Comparison of ENCODE assay signal across 30 cellular contexts in genomic region chr11:69433741-69434140, GRCh38. TPM values are rescaled to one million over a fixed set of nuclear protein-coding genes. Genes with fewer than 3 reads are reported as not detected.
"Had no signal": no experiment of that assay in that cellular context is flagged by ENCODE, and none has a peak within 500 bp of the region (broad histone marks: within the 10 kb centered on the region; RNA-seq: fewer than 3 reads in every experiment).

No MANE protein-coding gene starts in this region.

- H3K27ac ChIP-seq: KMS-11, SK-N-MC had no signal

- DNase-seq: activated B cell treated with CpG ODN at 0.5 μM for 24 hours; activated CD4-positive, alpha-beta T cell treated with anti-CD3 and anti-CD28 coated beads for 1 hour; activated CD4-positive, alpha-beta T cell treated with anti-CD3 and anti-CD28 coated beads, Interleukin-2, amount 10 ng/mL, durations not matched to agents 24 days and 14 days; activated CD4-positive, alpha-beta T cell treated with anti-CD3 and anti-CD28 coated beads, Interleukin-2, amount 50 U/mL, for 48 hours; activated CD8-positive, alpha-beta memory T cell treated with anti-CD3 and anti-CD28 coated beads, Interleukin-2, amount 10 ng/mL, durations not matched to agents 7 days and 5 days; activated effector memory CD4-positive, alpha-beta T cell treated with Interleukin-2 at 50 U/mL for 16 hours; activated naive CD4-positive, alpha-beta T cell treated with Interleukin-2 at 50 U/mL for 16 hours; activated naive CD8-positive, alpha-beta T cell treated with anti-CD3 and anti-CD28 coated beads, Interleukin-2, amount 50 U/mL, for 24 hours; activated T-cell treated with anti-CD3 and anti-CD28 coated beads, Interleukin-2, amount 50 U/mL, for 24 hours; amniotic stem cell; NCI-H1092; NCI-H1417; NCI-H2029; NCI-H510A treated with DMSO at 0.1 percent for 48 hours; NCI-H69; NK-92 treated with Interleukin-12 subunit alpha and Interleukin-12 subunit beta, amount 100 ng/mL, for 24 hours; OCI-M1; RPMI8226; T-cell; T-helper 2 cell; T1000 had no signal

- H3K4me2 ChIP-seq: KMS-11 had no signal

- ATAC-seq: activated CD8-positive, alpha-beta memory T cell treated with anti-CD3 and anti-CD28 coated beads, Interleukin-2, amount 10 ng/mL, durations not matched to agents 7 days and 5 days; activated naive CD4-positive, alpha-beta T cell treated with anti-CD3 and anti-CD28 coated beads, Interleukin-2, amount 50 U/mL, for 72 hours; activated naive CD8-positive, alpha-beta T cell treated with anti-CD3 and anti-CD28 coated beads, Interleukin-2, amount 50 U/mL, for 24 hours; Panc1; Right ventricle myocardium inferior; T-cell had no signal

- FAIRE-seq: astrocyte, TTC549 had no signal

- H3K4me3 ChIP-seq: SK-N-MC had no signal

- H3K9ac ChIP-seq: KMS-11 had no signal

RNA-seq across cellular contexts. Expression of gene LINC01488, which starts 47.7 kb away (rescaled TPM):
- total RNA-seq: activated B cell treated with CpG ODN at 0.5 μM for 24 hours; activated CD4-positive, alpha-beta T cell treated with anti-CD3 and anti-CD28 coated beads, Interleukin-2, amount 10 ng/mL, durations not matched to agents 24 days and 14 days; activated CD8-positive, alpha-beta memory T cell treated with anti-CD3 and anti-CD28 coated beads, Interleukin-2, amount 10 ng/mL, durations not matched to agents 7 days and 5 days; activated naive CD4-positive, alpha-beta T cell treated with anti-CD3 and anti-CD28 coated beads, Interleukin-2, amount 50 U/mL, for 72 hours; activated T-helper 1 cell treated with anti-CD3 and anti-CD28 coated beads, Interleukin-12 subunit alpha, Interleukin-12 subunit beta, Interleukin-2, Interleukin-4 antibody, amounts not matched to agents 30 ng/mL and 10 ng/mL and 1 ng/mL, durations not matched to agents 14 hours and 24 hours and 36 hours; astrocyte; MCF 10A; T-cell had no signal
